Comparison of ENCODE assay signal across 21 cellular contexts in the genomic region with DNA sequence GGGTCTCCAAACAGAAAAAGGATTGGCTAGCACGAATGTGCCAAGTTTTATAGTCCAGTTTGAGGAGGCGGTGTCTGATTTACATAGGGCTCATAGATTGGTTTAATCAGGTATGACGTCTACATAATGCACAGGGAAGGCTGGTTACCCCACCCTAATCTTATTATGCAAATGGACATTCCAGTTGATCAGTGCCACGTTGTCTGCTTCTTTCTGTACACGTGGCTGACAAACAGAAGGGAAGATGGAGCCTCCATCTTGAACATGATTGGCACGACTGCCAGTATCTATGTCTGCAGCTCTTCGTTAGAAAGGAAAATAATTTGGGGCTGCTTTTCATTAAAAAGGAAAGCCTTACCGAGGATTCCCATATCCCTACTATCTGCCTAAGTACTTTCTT. TPM values are rescaled to one million over a fixed set of nuclear protein-coding genes. Genes with fewer than 3 reads are reported as not detected.
DNase-seq lines count a peak whose midpoint lies in the region; ATAC-seq, FAIRE-seq and TF ChIP-seq lines count a peak whose summit lies in the region.
"Had no signal": no experiment of that assay in that cellular context is flagged by ENCODE, and none has a peak within 500 bp of the region (broad histone marks: within the 10 kb centered on the region; RNA-seq: fewer than 3 reads in every experiment).

No MANE protein-coding gene starts in this region.

- no peak overlapping the region for H3K9ac ChIP-seq in HepG2 (ENCODE audit: insufficient read depth, low read depth, low read length)
- H3K9ac ChIP-seq: BLaER1 had no signal

- in situ Hi-C loops in HepG2 (cut with HindIII; ENCODE audit: extremely low pct_ligation_motif_present, low pct_unique_long_range_greater_than_20kb): no loop called here

- TF ChIP-seq EP300 in HepG2 (IDR thresholded peaks at IDR 0.05; ENCODE audit: low read depth in 2 of 2, low read length in 2 of 2) (no peak), HepG2 (CRISPR knock-in tag; IDR thresholded peaks at IDR 0.05; ENCODE audit: borderline replicate concordance) (no peak), stomach (IDR thresholded peaks at IDR 0.05) (no peak)

- intact Hi-C loops in HepG2 (cut with micrococcal nuclease; ENCODE audit: unreplicated experiment) (no loop called here), right lobe of liver (cut with DNase I) (no loop called here), PC-9 (cut with micrococcal nuclease; ENCODE audit: unreplicated experiment) (no loop called here), stomach (cut with DNase I; ENCODE audit: low total_unique reads) (no loop called here)

- TF ChIP-seq POLR2A in HepG2 (IDR thresholded peaks at IDR 0.05; ENCODE audit: insufficient read depth in 1 of 2, low read depth in 2 of 2, low read length in 2 of 2) (no peak), right lobe of liver (IDR thresholded peaks at IDR 0.05) (no peak), stomach (IDR thresholded peaks at IDR 0.05) (no peak)

- H2AFZ ChIP-seq in HepG2 (ENCODE audit: low read length) (no peak overlapping the region), PC-9 (no peak overlapping the region)

- TSS peak; percentile 15 for BruUV-seq in HepG2 (replicated peaks; lab: Mats Ljungman, UMichigan)
- BruUV-seq in PC-9 (replicated peaks; lab: Mats Ljungman, UMichigan): no TSS peak

- H3K4me2 ChIP-seq in HepG2 (ENCODE audit: low read depth, low read length): no peak overlapping the region
- H3K4me2 ChIP-seq in PC-9: peak overlapping the region; percentile 23; the same call in 1 of the 2 replicates
- H3K4me2 ChIP-seq: BLaER1 had no signal

- no peak for ATAC-seq in HepG2
- no peak for ATAC-seq in right lobe of liver

- CTCF ChIA-PET in HepG2 (lab: Yijun Ruan, JAX; ENCODE audit: low intra/inter-chr PET ratio, low total read pairs) (no interaction called here), PC-9 (lab: Charles Lee) (interaction anchor here (0.6 kb wide), 1 partner anchor 193 kb away, joined by 8 read pairs; no protein-coding TSS in a partner anchor)

- H3K27ac ChIP-seq in HepG2 (ENCODE audit: extremely low read length, insufficient read depth, low read length) (no peak overlapping the region), right lobe of liver (no peak overlapping the region), PC-9 (no peak overlapping the region), stomach (no peak overlapping the region)
- H3K27ac ChIP-seq: BLaER1, SK-N-MC had no signal

- POLR2A ChIA-PET in HepG2 (lab: Yijun Ruan, JAX): interaction anchor here (0.6 kb wide), 1 partner anchor 25 kb away, joined by 3 read pairs; no protein-coding TSS in a partner anchor
- POLR2A ChIA-PET in PC-9 (lab: Charles Lee; ENCODE audit: unreplicated experiment): no interaction called here

- no peak overlapping the region for H3K4me3 ChIP-seq in HepG2 (replicated peaks in 1 of 3; ENCODE audit: insufficient read depth in 1 of 3, low read depth in 2 of 3, low read length in 3 of 3)
- no peak overlapping the region for H3K4me3 ChIP-seq in right lobe of liver
- no peak overlapping the region for H3K4me3 ChIP-seq in PC-9
- H3K4me3 ChIP-seq in epithelial cell of esophagus (ENCODE audit: low read length): no peak overlapping the region
- H3K4me3 ChIP-seq in stomach: no peak overlapping the region
- H3K4me3 ChIP-seq: BLaER1, SK-N-MC had no signal

- DNase-seq in HepG2 (ENCODE audit: low spot score): no peak
- DNase-seq in right lobe of liver: no peak
- no peak for DNase-seq in PC-9
- DNase-seq in epithelial cell of esophagus (ENCODE audit: low read depth): peak; percentile 10
- DNase-seq in activated gamma-delta T cell treated with Interleukin-2 at 50 U/mL for 16 hours: no peak
- no peak for DNase-seq in ecto neural progenitor cell (ENCODE audit: low spot score)
- DNase-seq in stomach: no peak
- no peak for DNase-seq in D341Med (ENCODE audit: low spot score)
- DNase-seq: CD4-positive, alpha-beta memory T cell; DMS79; GOT3; MM.1S; NCI-H1105; NCI-H1694; NCI-H2107; NCI-H2227 treated with DMSO at 0.1 percent for 48 hours; NK-92 treated with Interleukin-12 subunit alpha and Interleukin-12 subunit beta, amount 100 ng/mL, for 24 hours; Right ventricle myocardium superior had no signal

- no peaks in the 10 kb centered on the region for H4K20me1 ChIP-seq in HepG2 (ENCODE audit: insufficient read depth, low read length)
- H4K20me1 ChIP-seq in PC-9 (ENCODE audit: insufficient read depth): no peaks in the 10 kb centered on the region
- H4K20me1 ChIP-seq: BLaER1 had no signal

- no peaks in the 10 kb centered on the region for H3K4me1 ChIP-seq in HepG2 (ENCODE audit: insufficient read depth, low read length)
- H3K4me1 ChIP-seq in right lobe of liver: no peaks in the 10 kb centered on the region
- H3K4me1 ChIP-seq in PC-9 (replicated peaks; ENCODE audit: insufficient read depth): peaks cover 17% of the 10 kb centered on the region
- H3K4me1 ChIP-seq in stomach: peaks cover 0 to 7% (median 0%) of the 10 kb centered on the region in 4 donors
- H3K4me1 ChIP-seq: BLaER1 had no signal

- H3K9me3 ChIP-seq in HepG2 (ENCODE audit: low read length) (no peaks in the 10 kb centered on the region), right lobe of liver (no peaks in the 10 kb centered on the region), PC-9 (ENCODE audit: insufficient read depth, low read depth) (no peaks in the 10 kb centered on the region), stomach (no peaks in the 10 kb centered on the region)
- H3K9me3 ChIP-seq: BLaER1 had no signal

- H3K27me3 ChIP-seq in HepG2 (ENCODE audit: control insufficient read depth in 1 of 2, insufficient read depth in 2 of 2, low read length in 2 of 2): no peaks in the 10 kb centered on the region
- no peaks in the 10 kb centered on the region for H3K27me3 ChIP-seq in right lobe of liver
- H3K27me3 ChIP-seq in PC-9 (ENCODE audit: insufficient read depth, low read depth): no peaks in the 10 kb centered on the region
- H3K27me3 ChIP-seq in stomach: no peaks in the 10 kb centered on the region
- H3K27me3 ChIP-seq: BLaER1 had no signal

- no peak for TF ChIP-seq RAD21 in HepG2 (CRISPR knock-in tag; IDR thresholded peaks at IDR 0.05)

- H3K36me3 ChIP-seq in HepG2 (replicated peaks in 1 of 2; ENCODE audit: control insufficient read depth in 1 of 2, insufficient read depth in 2 of 2, low read length in 2 of 2) (no peaks in the 10 kb centered on the region), right lobe of liver (no peaks in the 10 kb centered on the region), PC-9 (ENCODE audit: low read depth) (no peaks in the 10 kb centered on the region), stomach (peaks cover 0 to 19% (median 3%) of the 10 kb centered on the region in 4 donors)
- H3K36me3 ChIP-seq: BLaER1 had no signal

- no peaks in the 10 kb centered on the region for H3K9me2 ChIP-seq in PC-9 (ENCODE audit: insufficient read depth)

- no peak for FAIRE-seq in HepG2 (lab: Jason Lieb, UNC)
- FAIRE-seq: HTR-8/SVneo had no signal

- 91% methylated on average over 8 of the region's 8 CpGs for WGBS in HepG2 (ENCODE audit: low lambda C conversion rate)
- 85% methylated on average over 8 of the region's 8 CpGs for WGBS in right lobe of liver (ENCODE audit: insufficient coverage, low coverage, low lambda C conversion rate, missing lambda C conversion rate)
- 76 to 85% (median 81%) methylated on average over 8 of the region's 8 CpGs for WGBS in stomach, 5 donors

- TF ChIP-seq CTCF in HepG2 (CRISPR knock-in tag; IDR thresholded peaks at IDR 0.05) (no peak), right lobe of liver (IDR thresholded peaks at IDR 0.05) (no peak), PC-9 (conservative IDR thresholded peaks at IDR 0.05) (no peak), epithelial cell of esophagus (IDR thresholded peaks at IDR 0.05; ENCODE audit: insufficient read depth, low read depth, low read length, missing control alignments) (no peak), stomach (IDR thresholded peaks at IDR 0.05) (no peak)

- no peaks in the 10 kb centered on the region for H3K79me2 ChIP-seq in HepG2 (ENCODE audit: insufficient read depth, low read length)
- no peaks in the 10 kb centered on the region for H3K79me2 ChIP-seq in PC-9 (ENCODE audit: low read depth)

- peaks cover 5% of the 10 kb centered on the region; the same call in 1 of the 2 replicates for H3F3A ChIP-seq in PC-9 (ENCODE audit: insufficient read depth, low read depth)

TF ChIP-seq in HepG2, 621 proteins besides CTCF, POLR2A, EP300 and RAD21 (continues in another document):
- TF ChIP-seq ZNF30 (CRISPR knock-in tag; IDR thresholded peaks at IDR 0.05) (no peak), ISX (CRISPR knock-in tag; conservative IDR thresholded peaks at IDR 0.05) (no peak), ZNF562 (CRISPR knock-in tag; IDR thresholded peaks at IDR 0.05; ENCODE audit: borderline replicate concordance) (no peak), HOXA3 (CRISPR knock-in tag; IDR thresholded peaks at IDR 0.05) (no peak)

RNA-seq across cellular contexts. Expression of a gene that starts 47.5 kb away (rescaled TPM):
- total RNA-seq in HepG2 (2016; rRNA removed; fragmentation: Illumina TruSeq; extraction: Trizol): 11.8 and 13.2 TPM in 2 replicates
- total RNA-seq in HepG2 (2016; cell fraction: cytosol; rRNA removed; fragmentation: Illumina TruSeq; extraction: Trizol; ENCODE audit: low read depth): 3.8 and 4.6 TPM in 2 replicates
- total RNA-seq in HepG2 (2016; cell fraction: insoluble cytoplasmic fraction; rRNA removed; fragmentation: Illumina TruSeq; extraction: Trizol): 11.6 and 12.8 TPM in 2 replicates
- 8.3 and 8.8 TPM in 2 replicates for total RNA-seq in HepG2 (2016; cell fraction: membrane; rRNA removed; fragmentation: Illumina TruSeq; extraction: Trizol)
- 13.1 and 18.3 TPM in 2 replicates for total RNA-seq in HepG2 (2016; cell fraction: nucleus; rRNA removed; fragmentation: Illumina TruSeq; extraction: Trizol)
- 30.4 and 34.5 TPM in 2 replicates for polyA plus RNA-seq in HepG2 (2011; rRNA removed)
- 15.0 and 21.1 TPM in 2 replicates for polyA plus RNA-seq in HepG2 (2011; cell fraction: cytosol; rRNA removed)
- polyA plus RNA-seq in HepG2 (2011; cell fraction: nucleus; rRNA removed): 27.0 and 36.1 TPM in 2 replicates
- polyA plus RNA-seq in HepG2 (2012): 30.9 and 33.4 TPM in 2 replicates
- polyA plus RNA-seq in HepG2 (2016; cell fraction: cytosol; fragmentation: Illumina TruSeq; extraction: Trizol; ENCODE audit: low read depth): 3.5 and 4.7 TPM in 2 replicates
- polyA plus RNA-seq in HepG2 (2016; cell fraction: insoluble cytoplasmic fraction; fragmentation: Illumina TruSeq; extraction: Trizol; ENCODE audit: low read depth): 13.1 and 14.1 TPM in 2 replicates
- 9.2 and 9.4 TPM in 2 replicates for polyA plus RNA-seq in HepG2 (2016; cell fraction: membrane; fragmentation: Illumina TruSeq; extraction: Trizol; ENCODE audit: low read depth)
- polyA plus RNA-seq in HepG2 (2016; cell fraction: nucleus; fragmentation: Illumina TruSeq; extraction: Trizol; ENCODE audit: insufficient read depth, low read depth): 29.5 and 35.4 TPM in 2 replicates
- 8.4 TPM in 1 of 2 replicates, not detected in the other for polyA minus RNA-seq in HepG2 (2011; rRNA and poly(A)+ RNA removed; ENCODE audit: low replicate concordance)
- polyA minus RNA-seq in HepG2 (2011; cell fraction: cytosol; rRNA and poly(A)+ RNA removed): 11.7 and 12.8 TPM in 2 replicates
- 45.6 and 48.0 TPM in 2 replicates for polyA minus RNA-seq in HepG2 (2011; cell fraction: nucleus; rRNA and poly(A)+ RNA removed)
- total RNA-seq in right lobe of liver: 10 to 100 TPM; 17.4 to 56.9 (median 26.5) TPM
- total RNA-seq in PC-9 (2021): 3.0 and 4.0 TPM in 2 replicates
- 10 to 100 TPM; 13.9 to 46.1 (median 28.8) TPM for total RNA-seq in stomach
- polyA plus RNA-seq in stomach: 10 to 100 TPM in 1 of 3 donors, 1 to 10 TPM in 2; 4.9 to 14.2 (median 6.4) TPM
